Comparison of ENCODE assay signal across 8 cellular contexts in the genomic region with DNA sequence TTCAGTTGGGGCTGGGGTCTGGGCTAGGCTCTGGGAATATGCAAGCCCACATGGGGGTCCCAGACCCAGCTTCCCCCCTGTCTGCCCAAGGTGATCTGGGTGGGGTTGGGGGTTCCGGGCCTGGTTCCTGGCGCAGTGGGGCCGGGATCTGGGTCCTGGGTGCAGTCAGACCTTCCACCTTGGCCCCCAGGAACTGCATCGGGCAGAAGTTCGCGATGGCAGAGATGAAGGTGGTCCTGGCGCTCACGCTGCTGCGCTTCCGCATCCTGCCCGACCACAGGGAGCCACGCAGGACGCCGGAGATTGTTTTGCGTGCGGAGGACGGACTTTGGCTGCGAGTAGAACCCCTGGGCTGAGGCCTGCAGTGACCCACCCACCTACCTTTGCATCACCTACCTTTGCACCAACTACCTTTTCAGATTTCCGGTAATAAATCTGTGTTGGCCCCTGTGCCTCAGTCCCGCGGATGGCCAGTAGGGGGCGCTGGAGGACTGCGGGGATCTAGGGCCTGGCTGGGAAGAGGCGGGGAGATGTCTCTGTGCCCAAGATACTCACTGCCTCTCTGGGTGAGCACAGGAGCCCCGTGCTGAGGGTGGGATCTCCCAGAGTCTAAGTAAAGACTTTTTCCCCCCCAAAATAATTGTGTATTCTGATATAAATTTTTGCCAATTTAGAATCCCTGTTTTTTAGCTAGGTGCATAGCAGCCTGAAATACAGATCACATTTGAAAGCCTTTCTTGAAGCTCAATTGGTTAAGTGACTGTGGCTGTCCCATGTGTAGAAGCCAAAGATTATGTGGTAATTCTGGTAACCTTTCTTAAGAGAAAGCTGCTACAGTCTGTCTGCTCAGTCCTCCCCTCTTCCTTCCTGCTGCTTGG. TPM values are rescaled to one million over a fixed set of nuclear protein-coding genes. Genes with fewer than 3 reads are reported as not detected.
DNase-seq lines count a peak whose midpoint lies in the region; ATAC-seq, FAIRE-seq and TF ChIP-seq lines count a peak whose summit lies in the region.

No MANE protein-coding gene starts in this region.

- CTCF ChIA-PET in A549 (lab: Yijun Ruan, JAX), result interaction anchor here (0.6 to 1.7 kb wide), 29 partner anchors 9 to 1134 kb away, joined by 3 to 10 read pairs (median 3); a partner anchor contains a TSS
- CTCF ChIA-PET in activated CD4-positive, alpha-beta T cell treated with anti-CD3 and anti-CD28 coated beads, Interleukin-2, amount 10 ng/mL, durations not matched to agents 7 days and 5 days (lab: Charles Lee), result no interaction called here

- peak; percentile 73 for TF ChIP-seq CTCF in A549 (IDR thresholded peaks at IDR 0.05)
- peak; percentile 94 for TF ChIP-seq CTCF in GM13976 (IDR thresholded peaks at IDR 0.05; ENCODE audit: borderline replicate concordance, control extremely low read depth, extremely low read depth, insufficient read depth, missing control alignments)
- TF ChIP-seq CTCF in right lobe of liver (IDR thresholded peaks at IDR 0.05), result peak; percentile 91 to 98 (median 96)

- H3K4me1 ChIP-seq in A549 (no peaks in the 10 kb centered on the region), right lobe of liver (peaks cover 0 to 19% (median 3%) of the 10 kb centered on the region in 4 donors)

- no peak overlapping the region for H3K27ac Mint-ChIP-seq in activated CD4-positive, alpha-beta T cell treated with anti-CD3 and anti-CD28 coated beads, Interleukin-2, amount 10 ng/mL, durations not matched to agents 7 days and 5 days

- H3K27ac ChIP-seq in A549 (no peak overlapping the region), right lobe of liver (no peak overlapping the region)

- peaks cover 6% of the 10 kb centered on the region for H3K27me3 Mint-ChIP-seq in activated CD4-positive, alpha-beta T cell treated with anti-CD3 and anti-CD28 coated beads, Interleukin-2, amount 10 ng/mL, durations not matched to agents 7 days and 5 days

- H3K9me3 ChIP-seq in A549 (no peaks in the 10 kb centered on the region), right lobe of liver (no peaks in the 10 kb centered on the region)

- H3K36me3 ChIP-seq in right lobe of liver, result no peaks in the 10 kb centered on the region

- peak; percentile 40 to 58 for DNase-seq in A549 (ENCODE audit: low read depth in 1 of 2, low spot score in 1 of 2)
- peak; percentile 90 for DNase-seq in GM13976 (ENCODE audit: low spot score)
- peak; percentile 5 to 67 for DNase-seq in NCI-H526 (lab: John Stamatoyannopoulos, UW)
- peak; percentile 90 for DNase-seq in activated CD4-positive, alpha-beta T cell treated with anti-CD3 and anti-CD28 coated beads, Interleukin-2, amount 10 ng/mL, durations not matched to agents 7 days and 5 days
- DNase-seq in dedifferentiated amniotic fluid mesenchymal stem cell (ENCODE audit: extremely low spot score), result peak; percentile 34
- DNase-seq in right lobe of liver, result peak; percentile 86 to 87 (median 86)
- DNase-seq in stimulated activated CD4-positive, alpha-beta T cell treated with anti-CD3 and anti-CD28 coated beads, TNF-alpha, amount 100 ng/mL, for 48 hours (ENCODE audit: low read depth in 3 of 3), result peak; percentile 71 to 87 (median 81)

- no peaks in the 10 kb centered on the region for H3K9me3 Mint-ChIP-seq in activated CD4-positive, alpha-beta T cell treated with anti-CD3 and anti-CD28 coated beads, Interleukin-2, amount 10 ng/mL, durations not matched to agents 7 days and 5 days

- ATAC-seq in A549, result peak; percentile 93 to 94
- ATAC-seq in right lobe of liver, result peak; percentile 91 to 95 (median 92)
- no peak for ATAC-seq in HG02571 (IDR thresholded peaks at IDR 0.05; ENCODE audit: unreplicated experiment)

- in situ Hi-C loops in GM13976 (cut with MboI; ENCODE audit: low sequenced_read_pairs, unreplicated experiment), result loop anchor here (25.0 kb wide), 3 partner anchors 408 to 758 kb away; a partner anchor contains a TSS

- POLR2A ChIA-PET in A549 (lab: Yijun Ruan, JAX), result no interaction called here
- POLR2A ChIA-PET in activated CD4-positive, alpha-beta T cell treated with anti-CD3 and anti-CD28 coated beads, Interleukin-2, amount 10 ng/mL, durations not matched to agents 7 days and 5 days (lab: Charles Lee), result no interaction called here

- H3K36me3 Mint-ChIP-seq in activated CD4-positive, alpha-beta T cell treated with anti-CD3 and anti-CD28 coated beads, Interleukin-2, amount 10 ng/mL, durations not matched to agents 7 days and 5 days (ENCODE audit: low read depth), result no peaks in the 10 kb centered on the region

- H3K27me3 ChIP-seq in right lobe of liver, result no peaks in the 10 kb centered on the region

- TF ChIP-seq POLR2A in A549 (IDR thresholded peaks at IDR 0.05; ENCODE audit: low read length) (no peak), right lobe of liver (IDR thresholded peaks at IDR 0.05) (no peak)

- H3K4me3 ChIP-seq in A549 (no peak overlapping the region), right lobe of liver (no peak overlapping the region)

- no peak overlapping the region for H3K4me2 ChIP-seq in A549

- intact Hi-C loops in right lobe of liver (cut with DNase I), result no loop called here

- no peak for FAIRE-seq in A549 (lab: Jason Lieb, UNC)

- TF ChIP-seq EP300 in A549 (IDR thresholded peaks at IDR 0.05), result no peak

- peak; percentile 88 to 94 for TF ChIP-seq RAD21 in A549 (conservative IDR thresholded peaks at IDR 0.05 in 1 of 2, IDR thresholded peaks at IDR 0.05 in 1 of 2)

- H3K4me3 Mint-ChIP-seq in activated CD4-positive, alpha-beta T cell treated with anti-CD3 and anti-CD28 coated beads, Interleukin-2, amount 10 ng/mL, durations not matched to agents 7 days and 5 days, result no peak overlapping the region

- H3K4me1 Mint-ChIP-seq in activated CD4-positive, alpha-beta T cell treated with anti-CD3 and anti-CD28 coated beads, Interleukin-2, amount 10 ng/mL, durations not matched to agents 7 days and 5 days, result peaks cover 3% of the 10 kb centered on the region

- 29% methylated on average over 18 of the region's 25 CpGs for WGBS in A549 (ENCODE audit: missing lambda C conversion rate)
- WGBS in right lobe of liver (ENCODE audit: insufficient coverage, low coverage, low lambda C conversion rate, missing lambda C conversion rate), result 0% methylated on average over 12 of the region's 25 CpGs

TF ChIP-seq in A549, 52 proteins besides CTCF, POLR2A, EP300 and RAD21:
- TF ChIP-seq MAZ (IDR thresholded peaks at IDR 0.05; ENCODE audit: borderline replicate concordance, low read depth, low read length), result no peak
- TF ChIP-seq SMC3 (IDR thresholded peaks at IDR 0.05), result peak; percentile 79

RNA-seq across cellular contexts. Expression of a gene that starts 11.5 kb away (rescaled TPM):
- polyA plus RNA-seq in A549 (2011; rRNA removed) (32.2 and 33.2 TPM in 2 replicates), A549 (2017; fragmentation: RNase III; extraction: RNeasy Plus Mini Kit Qiagen cat#74134 plus additional on column Dnase treatment) (7.1 to 10.4 TPM (median 8.9 TPM) in 3 replicates)
- 6.6 and 7.4 TPM in 2 replicates for polyA plus RNA-seq in A549 (2012; cell fraction: cytosol; rRNA removed)
- 61.8 and 62.5 TPM in 2 replicates for polyA plus RNA-seq in A549 (2012; cell fraction: nucleus; rRNA removed)
- polyA minus RNA-seq in A549 (2011; rRNA and poly(A)+ RNA removed), result 86.8 and 95.2 TPM in 2 replicates
- total RNA-seq in activated CD4-positive, alpha-beta T cell treated with anti-CD3 and anti-CD28 coated beads, Interleukin-2, amount 10 ng/mL, durations not matched to agents 7 days and 5 days, result under 1 TPM; 0.15 to 0.23 TPM
- total RNA-seq in right lobe of liver, result 100 to 1,000 TPM; 186 to 573 (median 245) TPM

RNA-seq across cellular contexts. Expression of a gene that starts 14.2 kb away (rescaled TPM):
- not detected in 2 replicates for polyA plus RNA-seq in A549 (2011; rRNA removed)
- polyA plus RNA-seq in A549 (2012; cell fraction: cytosol; rRNA removed), result not detected in 2 replicates
- polyA plus RNA-seq in A549 (2012; cell fraction: nucleus; rRNA removed), result not detected in 2 replicates
- not detected in 3 replicates for polyA plus RNA-seq in A549 (2017; fragmentation: RNase III; extraction: RNeasy Plus Mini Kit Qiagen cat#74134 plus additional on column Dnase treatment)
- not detected in 2 replicates for polyA minus RNA-seq in A549 (2011; rRNA and poly(A)+ RNA removed)
- total RNA-seq in activated CD4-positive, alpha-beta T cell treated with anti-CD3 and anti-CD28 coated beads, Interleukin-2, amount 10 ng/mL, durations not matched to agents 7 days and 5 days, result not detected
- total RNA-seq in right lobe of liver, result not detected

RNA-seq across cellular contexts. Expression of a gene that starts 43.6 kb away (rescaled TPM):
- polyA plus RNA-seq in A549 (2011; rRNA removed) (12.8 and 12.9 TPM in 2 replicates), A549 (2017; fragmentation: RNase III; extraction: RNeasy Plus Mini Kit Qiagen cat#74134 plus additional on column Dnase treatment) (5.0 to 6.3 TPM (median 5.6 TPM) in 3 replicates)
- polyA plus RNA-seq in A549 (2012; cell fraction: cytosol; rRNA removed), result 2.9 and 3.2 TPM in 2 replicates
- polyA plus RNA-seq in A549 (2012; cell fraction: nucleus; rRNA removed), result 23.8 and 28.9 TPM in 2 replicates
- 27.2 and 27.4 TPM in 2 replicates for polyA minus RNA-seq in A549 (2011; rRNA and poly(A)+ RNA removed)
- total RNA-seq in activated CD4-positive, alpha-beta T cell treated with anti-CD3 and anti-CD28 coated beads, Interleukin-2, amount 10 ng/mL, durations not matched to agents 7 days and 5 days, result under 1 TPM in 1 of 2 experiments, not detected in 1; 0.10 TPM
- 10 to 100 TPM; 21.9 to 95.5 (median 45.3) TPM for total RNA-seq in right lobe of liver

Comparison
In these comparisons a context has a peak if more than half of its experiments do, and no peak if none do; other contexts are left out.
1. DNase-seq: peak in every context shown above with its lines; median percentile 90 in GM13976; 90 in activated CD4-positive, alpha-beta T cell treated with anti-CD3 and anti-CD28 coated beads, Interleukin-2, amount 10 ng/mL, durations not matched to agents 7 days and 5 days; 86 in right lobe of liver; 81 in stimulated activated CD4-positive, alpha-beta T cell treated with anti-CD3 and anti-CD28 coated beads, TNF-alpha, amount 100 ng/mL, for 48 hours; 49 in A549; 36 in NCI-H526; 34 in dedifferentiated amniotic fluid mesenchymal stem cell.
2. RNA of a gene that starts 11.5 kb away (total RNA-seq): 186 to 573 TPM in right lobe of liver; 0.15 to 0.23 TPM in activated CD4-positive, alpha-beta T cell treated with anti-CD3 and anti-CD28 coated beads, Interleukin-2, amount 10 ng/mL, durations not matched to agents 7 days and 5 days; every median in the first group is over 100 times any median in the second.
3. RNA of a gene that starts 43.6 kb away (total RNA-seq): 21.9 to 95.5 TPM in right lobe of liver; 0.10 TPM in activated CD4-positive, alpha-beta T cell treated with anti-CD3 and anti-CD28 coated beads, Interleukin-2, amount 10 ng/mL, durations not matched to agents 7 days and 5 days; every median in the first group is over 10 times any median in the second.
4. Peak in every context shown above with its lines, with median percentiles within 50 percentile points of each other: CTCF ChIP-seq.